Comparison of ENCODE assay signal across 21 cellular contexts in the genomic region with DNA sequence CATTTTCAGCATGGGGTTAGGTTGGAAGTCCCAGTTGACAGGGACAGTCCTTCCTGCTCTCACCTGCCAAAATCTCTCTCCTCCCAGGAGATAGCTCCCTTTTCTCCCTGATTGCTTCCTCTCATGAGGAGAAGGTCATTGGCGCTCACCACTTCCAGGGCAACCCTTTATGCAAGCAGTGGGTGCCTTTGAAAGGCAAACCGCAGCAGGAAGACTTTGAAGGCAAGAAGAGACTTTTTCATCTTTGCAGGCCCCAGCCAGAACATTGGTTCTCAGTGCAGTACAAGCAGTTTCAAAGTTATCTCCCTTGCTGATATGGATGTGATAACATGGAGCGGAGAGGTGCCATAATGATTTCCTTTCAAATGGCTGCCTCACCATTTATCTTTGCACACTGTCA.
"Had no signal": no experiment of that assay in that cellular context is flagged by ENCODE, and none has a peak within 500 bp of the region (broad histone marks: within the 10 kb centered on the region; RNA-seq: fewer than 3 reads in every experiment).

No MANE protein-coding gene starts in this region.

- H3K4me2 ChIP-seq: SK-N-SH had no signal

- DNase-seq: Kasumi-1; KG1; NCI-H1092; NCI-H1436; NCI-H187; NCI-H2029; NCI-H2081 treated with DMSO at 0.1 percent for 48 hours; NCI-H2171; NCI-H226; NCI-H446; NCI-H510A; NCI-H524 treated with DMSO at 0.1 percent for 48 hours; NCI-H69; NCI-H774; NK-92 treated with Interleukin-12 subunit alpha and Interleukin-12 subunit beta, amount 100 ng/mL, for 24 hours; PC-3; SHP77; SK-N-SH; SW 1271 had no signal

- ATAC-seq: Panc1, PC-3 had no signal

- H3K27ac ChIP-seq: RWPE1 had no signal

- H3K9ac ChIP-seq: SK-N-SH had no signal

- H3K9me3 ChIP-seq: SK-N-SH had no signal
